18 cellular contexts compared by ENCODE assay signal in genomic region chr22:48607901-48608650, GRCh38.
DNase-seq lines count a peak whose midpoint lies in the region.
"Had no signal": no experiment of that assay in that cellular context is flagged by ENCODE, and none has a peak within 500 bp of the region (broad histone marks: within the 10 kb centered on the region; RNA-seq: fewer than 3 reads in every experiment).

No MANE protein-coding gene starts in this region.

- H3K9ac ChIP-seq in BLaER1 treated with 17β-estradiol and CSF1 and Interleukin-3, amounts not matched to agents 10 nM and 100 nM = no peak overlapping the region
- no peak overlapping the region for H3K9ac ChIP-seq in neuronal stem cell (ENCODE audit: low read depth, low read length, poor library complexity)

- DNase-seq in MV-4-11 (lab: John Stamatoyannopoulos, UW) (peak; percentile 60), inferior parietal cortex (ENCODE audit: extremely low spot score) (peak; percentile 65), neuronal stem cell (ENCODE audit: low spot score) (no peak), MG63 (no peak)
- no peak for DNase-seq in activated T-cell treated with anti-CD3 and anti-CD28 coated beads, Interleukin-2, amount 50 U/mL, for 24 hours
- DNase-seq: Caco-2; CD4-positive, CD25-positive, alpha-beta regulatory T cell; NCI-H1436; NCI-H1930; NCI-H345; NCI-H524 treated with DMSO at 0.1 percent for 48 hours; PC-3; SIG-M5 had no signal

- H3K27ac ChIP-seq in BLaER1 treated with 17β-estradiol and CSF1 and Interleukin-3, amounts not matched to agents 10 nM and 100 nM = no peak overlapping the region
- peak overlapping the region; percentile 7 for H3K27ac ChIP-seq in temporal lobe (ENCODE audit: low read depth, low read length)
- no peak overlapping the region for H3K27ac ChIP-seq in neuronal stem cell (replicated peaks; ENCODE audit: low read length)
- H3K27ac ChIP-seq: RWPE1 had no signal

- H2BK15ac ChIP-seq in neuronal stem cell (ENCODE audit: low read length) = no peak overlapping the region

- H3K23ac ChIP-seq in neuronal stem cell (ENCODE audit: low read depth, low read length, poor library complexity) = no peak overlapping the region

- no peak overlapping the region for H3K18ac ChIP-seq in neuronal stem cell (ENCODE audit: low read length)

- no peak overlapping the region for H3K4me3 ChIP-seq in BLaER1 treated with 17β-estradiol and CSF1 and Interleukin-3, amounts not matched to agents 10 nM and 100 nM
- no peak overlapping the region for H3K4me3 ChIP-seq in neuronal stem cell (ENCODE audit: low read length in 2 of 2)
- H3K4me3 ChIP-seq in MG63 = no peak overlapping the region
- H3K4me3 ChIP-seq: GM12878, K562 had no signal

- no peak overlapping the region for H2BK5ac ChIP-seq in neuronal stem cell (ENCODE audit: low read length)

- H2BK120ac ChIP-seq in neuronal stem cell (ENCODE audit: low read depth, low read length) = no peak overlapping the region

- H3K27ac Mint-ChIP-seq in activated T-cell treated with anti-CD3 and anti-CD28 coated beads, Interleukin-2, amount 50 U/mL, for 24 hours = no peak overlapping the region
- H3K27ac Mint-ChIP-seq: CD4-positive, CD25-positive, alpha-beta regulatory T cell had no signal

- H4K91ac ChIP-seq in neuronal stem cell (ENCODE audit: low read depth, low read length, poor library complexity) = no peak overlapping the region

- no peak overlapping the region for H3K4me3 Mint-ChIP-seq in activated T-cell treated with anti-CD3 and anti-CD28 coated beads, Interleukin-2, amount 50 U/mL, for 24 hours
- H3K4me3 Mint-ChIP-seq: CD4-positive, CD25-positive, alpha-beta regulatory T cell had no signal

- WGBS in neuronal stem cell (ENCODE audit: extremely low coverage in 2 of 2, insufficient read length in 2 of 2, insufficient replicate concordance in 1 of 2), 2 donors = no CpG with 5 or more reads among the region's 23 CpGs

- peaks cover 26% of the 10 kb centered on the region for H3K79me1 ChIP-seq in neuronal stem cell (ENCODE audit: low read depth, low read length)

- peaks cover 8% of the 10 kb centered on the region for H3K9me3 Mint-ChIP-seq in activated T-cell treated with anti-CD3 and anti-CD28 coated beads, Interleukin-2, amount 50 U/mL, for 24 hours

- no peaks in the 10 kb centered on the region for H3K36me3 Mint-ChIP-seq in activated T-cell treated with anti-CD3 and anti-CD28 coated beads, Interleukin-2, amount 50 U/mL, for 24 hours (ENCODE audit: low read depth)

- H3K36me3 ChIP-seq in BLaER1 treated with 17β-estradiol and CSF1 and Interleukin-3, amounts not matched to agents 10 nM and 100 nM = no peaks in the 10 kb centered on the region
- H3K36me3 ChIP-seq in neuronal stem cell (replicated peaks in 1 of 2; ENCODE audit: control insufficient read depth in 2 of 2, insufficient read depth in 2 of 2, low read length in 2 of 2) (peaks cover 0 to 2% of the 10 kb centered on the region in 2 donors), MG63 (no peaks in the 10 kb centered on the region)

- H3K4me2 ChIP-seq in BLaER1 treated with 17β-estradiol and CSF1 and Interleukin-3, amounts not matched to agents 10 nM and 100 nM = peak overlapping the region; percentile 10 to 55 (median 39); a peak in 18 of 22 replicates
- H3K4me2 ChIP-seq in neuronal stem cell (ENCODE audit: insufficient read depth, low read length, poor library complexity, severe bottlenecking) = no peak overlapping the region

- no peak overlapping the region for H2AK5ac ChIP-seq in neuronal stem cell (ENCODE audit: low read depth, low read length)

- peaks cover 0 to 10% (median 0%) of the 10 kb centered on the region in 11 experiments; a peak in 3 of 22 replicates for H3K9me3 ChIP-seq in BLaER1 treated with 17β-estradiol and CSF1 and Interleukin-3, amounts not matched to agents 10 nM and 100 nM (replicated peaks in 1 of 11)
- peaks cover 3 to 11% of the 10 kb centered on the region in 2 donors for H3K9me3 ChIP-seq in neuronal stem cell (replicated peaks in 1 of 2; ENCODE audit: control insufficient read depth in 2 of 2, insufficient read depth in 1 of 2, low read depth in 1 of 2, low read length in 2 of 2)
- H3K9me3 ChIP-seq in MG63 = no peaks in the 10 kb centered on the region
- H3K9me3 ChIP-seq: Caco-2 had no signal

- peaks cover 10 to 21% (median 14%) of the 10 kb centered on the region in 10 experiments; a peak in 19 of 20 replicates for H3K4me1 ChIP-seq in BLaER1 treated with 17β-estradiol and CSF1 and Interleukin-3, amounts not matched to agents 10 nM and 100 nM
- no peaks in the 10 kb centered on the region for H3K4me1 ChIP-seq in neuronal stem cell (ENCODE audit: control insufficient read depth in 2 of 2, insufficient read depth in 1 of 2, low read depth in 1 of 2, low read length in 2 of 2)
- H3K4me1 ChIP-seq: Caco-2 had no signal

- no peaks in the 10 kb centered on the region for H3K4me1 Mint-ChIP-seq in activated T-cell treated with anti-CD3 and anti-CD28 coated beads, Interleukin-2, amount 50 U/mL, for 24 hours (ENCODE audit: low read depth)
- H3K4me1 Mint-ChIP-seq: CD4-positive, CD25-positive, alpha-beta regulatory T cell had no signal

- no peaks in the 10 kb centered on the region for H3K27me3 Mint-ChIP-seq in activated T-cell treated with anti-CD3 and anti-CD28 coated beads, Interleukin-2, amount 50 U/mL, for 24 hours
- H3K27me3 Mint-ChIP-seq: CD4-positive, CD25-positive, alpha-beta regulatory T cell had no signal

- H4K20me1 ChIP-seq in BLaER1 treated with 17β-estradiol and CSF1 and Interleukin-3, amounts not matched to agents 10 nM and 100 nM = peaks cover 0 to 100% (median 27%) of the 10 kb centered on the region in 11 experiments; a peak in 13 of 22 replicates

- peaks cover 0 to 15% (median 0%) of the 10 kb centered on the region in 11 experiments; a peak in 4 of 22 replicates for H3K27me3 ChIP-seq in BLaER1 treated with 17β-estradiol and CSF1 and Interleukin-3, amounts not matched to agents 10 nM and 100 nM
- H3K27me3 ChIP-seq in neuronal stem cell (ENCODE audit: control insufficient read depth in 3 of 3, insufficient read depth in 3 of 3, low read depth in 1 of 3, low read length in 3 of 3) (peaks cover 0 to 2% (median 0%) of the 10 kb centered on the region in 3 experiments), MG63 (no peaks in the 10 kb centered on the region)

- H4K8ac ChIP-seq in neuronal stem cell (ENCODE audit: low read depth, low read length) = no peak overlapping the region

- no peak overlapping the region for H3K4ac ChIP-seq in neuronal stem cell (ENCODE audit: low read length)

- H2BK12ac ChIP-seq in neuronal stem cell (ENCODE audit: low read length) = no peak overlapping the region

- H3K14ac ChIP-seq in neuronal stem cell (ENCODE audit: low read length) = no peak overlapping the region

- H2AFZ ChIP-seq in neuronal stem cell (ENCODE audit: low read length) = no peak overlapping the region

Comparison
In these comparisons a context has a peak if more than half of its experiments do, and no peak if none do; other contexts are left out.
1. DNase-seq: peak in MV-4-11 (single experiment) and inferior parietal cortex (single experiment); none in activated T-cell treated with anti-CD3 and anti-CD28 coated beads, Interleukin-2, amount 50 U/mL, for 24 hours (single experiment), neuronal stem cell (single experiment) and MG63 (single experiment).